In genomic region chr4:79147251-79147650, GRCh38 we compare ENCODE assay signal across 23 cellular contexts.
"Had no signal": no experiment of that assay in that cellular context is flagged by ENCODE, and none has a peak within 500 bp of the region (broad histone marks: within the 10 kb centered on the region; RNA-seq: fewer than 3 reads in every experiment).

No MANE protein-coding gene starts in this region.

- ATAC-seq: activated CD8-positive, alpha-beta memory T cell treated with anti-CD3 and anti-CD28 coated beads, Interleukin-2, amount 10 ng/mL, durations not matched to agents 7 days and 5 days; activated CD8-positive, alpha-beta T cell treated with anti-CD3 and anti-CD28 coated beads, Interleukin-2, amount 10 ng/mL, durations not matched to agents 7 days and 5 days; activated naive CD4-positive, alpha-beta T cell treated with anti-CD3 and anti-CD28 coated beads, Interleukin-2, amount 50 U/mL, for 72 hours; activated naive CD8-positive, alpha-beta T cell treated with anti-CD3 and anti-CD28 coated beads, Interleukin-2, amount 50 U/mL, for 24 hours; WTC11 had no signal

- H3K4me3 ChIP-seq: ascending aorta, MG63 had no signal

- H3K27me3 ChIP-seq: ascending aorta, brain microvascular endothelial cell, MG63 had no signal

- H3K36me3 ChIP-seq: ascending aorta, brain microvascular endothelial cell, MG63 had no signal

- H3K4me1 ChIP-seq: ascending aorta had no signal

- H3K9me3 ChIP-seq: MG63 had no signal

- DNase-seq: activated CD4-positive, alpha-beta T cell treated with anti-CD3 and anti-CD28 coated beads for 48 hours; activated CD4-positive, alpha-beta T cell treated with anti-CD3 and anti-CD28 coated beads, Interleukin-2, amount 50 U/mL, for 4 hours; activated CD4-positive, CD25-positive, alpha-beta regulatory T cell treated with anti-CD3 and anti-CD28 coated beads, Interleukin-2, amount 50 U/mL, for 72 hours; activated CD8-positive, alpha-beta memory T cell treated with anti-CD3 and anti-CD28 coated beads, Interleukin-2, amount 10 ng/mL, durations not matched to agents 7 days and 5 days; activated CD8-positive, alpha-beta T cell treated with anti-CD3 and anti-CD28 coated beads, Interleukin-2, amount 10 ng/mL, durations not matched to agents 7 days and 5 days; activated effector memory CD4-positive, alpha-beta T cell treated with anti-CD3 and anti-CD28 coated beads, Interleukin-2, amount 50 U/mL, for 16 hours; activated naive CD4-positive, alpha-beta T cell treated with Interleukin-2 at 50 U/mL for 16 hours; activated naive CD8-positive, alpha-beta T cell treated with anti-CD3 and anti-CD28 coated beads, Interleukin-2, amount 50 U/mL, for 24 hours; activated T-cell treated with anti-CD3 and anti-CD28 coated beads, Interleukin-2, amount 50 U/mL, for 24 hours; amniotic stem cell; brain microvascular endothelial cell; cerebellar nuclear complex; MG63; MV-4-11; NCI-H1105; NCI-H1436 treated with DMSO at 0.1 percent for 48 hours; NCI-H187; NCI-H2081; NCI-H446; SHP77 treated with DMSO at 0.1 percent for 48 hours had no signal

- H3K27ac ChIP-seq: ascending aorta, brain microvascular endothelial cell had no signal
